Comparison of ENCODE assay signal across 8 cellular contexts in the genomic region with DNA sequence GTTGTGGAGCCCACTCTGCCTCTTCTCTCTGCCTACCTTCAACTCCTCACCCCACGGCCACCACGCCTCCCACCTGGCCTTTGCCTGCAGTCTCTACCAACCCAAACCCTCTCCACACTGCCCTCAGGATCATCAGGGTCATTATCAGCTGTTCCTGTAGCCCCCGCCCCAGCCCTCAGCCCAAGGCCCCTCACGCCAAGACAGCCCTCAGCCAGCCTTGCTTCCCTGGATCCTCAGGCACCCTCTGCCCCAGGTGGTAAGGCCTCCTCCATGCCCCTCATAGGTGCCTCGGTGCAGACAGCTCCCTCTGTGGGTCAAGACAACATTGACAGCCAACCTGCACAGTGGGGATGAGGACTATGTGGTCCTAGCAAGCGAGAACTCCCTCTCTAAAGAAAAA. TPM values are rescaled to one million over a fixed set of nuclear protein-coding genes. Genes with fewer than 3 reads are reported as not detected.
DNase-seq lines count a peak whose midpoint lies in the region; ATAC-seq and TF ChIP-seq lines count a peak whose summit lies in the region.

No MANE protein-coding gene starts in this region.

- H3K27ac ChIP-seq in OCI-LY7 (ENCODE audit: low read depth, low read length, poor library complexity, severe bottlenecking) (peak overlapping the region; percentile 95), angular gyrus (ENCODE audit: low read depth, low read length) (peak overlapping the region; percentile 48)

- H3K4me2 ChIP-seq in OCI-LY7 (ENCODE audit: low read length), result peak overlapping the region; percentile 99

- DNase-seq in OCI-LY7 (ENCODE audit: low spot score), result peak; percentile 85
- DNase-seq in NCI-H345 (lab: John Stamatoyannopoulos, UW), result no peak
- DNase-seq in NCI-H510A (lab: John Stamatoyannopoulos, UW), result no peak
- DNase-seq in AG08395 (ENCODE audit: low spot score), result no peak

- TF ChIP-seq CTCF in GM12872 (IDR thresholded peaks at IDR 0.05; ENCODE audit: insufficient read depth, low read depth, low read length), result peak; percentile 75
- peak; percentile 87 for TF ChIP-seq CTCF in OCI-LY7 (conservative IDR thresholded peaks at IDR 0.05; ENCODE audit: low read length)

- H3K4me3 ChIP-seq in OCI-LY7 (ENCODE audit: low read depth, low read length, poor library complexity, severe bottlenecking), result peak overlapping the region; percentile 96
- H3K4me3 ChIP-seq in mucosa of stomach (ENCODE audit: low read length), result no peak overlapping the region

- H3K4me1 ChIP-seq in OCI-LY7 (ENCODE audit: insufficient read depth, low read length, poor library complexity, severe bottlenecking), result peaks cover 61% of the 10 kb centered on the region
- H3K4me1 ChIP-seq in mucosa of stomach (ENCODE audit: control insufficient read depth, insufficient read depth, low read length), result peaks cover 59% of the 10 kb centered on the region

- H3K79me2 ChIP-seq in OCI-LY7 (ENCODE audit: insufficient read depth, low read depth, low read length), result peaks cover 49% of the 10 kb centered on the region

- H4K20me1 ChIP-seq in OCI-LY7 (ENCODE audit: insufficient read depth, low read length), result peaks cover 6% of the 10 kb centered on the region; the same call in 1 of the 2 replicates

- no peak for ATAC-seq in HG02938 (IDR thresholded peaks at IDR 0.05; ENCODE audit: unreplicated experiment)

- CTCF ChIA-PET in OCI-LY7 (lab: Charles Lee; ENCODE audit: unreplicated experiment), result interaction anchor here (0.6 to 0.9 kb wide), 2 partner anchors 25 to 49 kb away, joined by 3 to 4 read pairs; no protein-coding TSS in a partner anchor

- peaks cover 22% of the 10 kb centered on the region; the same call in 1 of the 2 replicates for H3K36me3 ChIP-seq in OCI-LY7 (ENCODE audit: insufficient read depth, low read length)
- no peaks in the 10 kb centered on the region for H3K36me3 ChIP-seq in mucosa of stomach (ENCODE audit: control insufficient read depth, insufficient read depth, low read length)

- H3K9me3 ChIP-seq in OCI-LY7 (ENCODE audit: low read length) (no peaks in the 10 kb centered on the region), mucosa of stomach (ENCODE audit: control insufficient read depth, low read length) (no peaks in the 10 kb centered on the region)

- H3K27me3 ChIP-seq in mucosa of stomach (ENCODE audit: control insufficient read depth, insufficient read depth, low read length), result no peaks in the 10 kb centered on the region

- POLR2A ChIA-PET in OCI-LY7 (lab: Charles Lee), result interaction anchor here (0.5 kb wide), 1 partner anchor 143 kb away, joined by 3 read pairs; no protein-coding TSS in a partner anchor

- no TSS peak for BruUV-seq in OCI-LY7 (replicated peaks; lab: Mats Ljungman, UMichigan)

- H3K9ac ChIP-seq in mucosa of stomach (ENCODE audit: low read length), result peak overlapping the region; percentile 64

- intact Hi-C loops in OCI-LY7 (cut with micrococcal nuclease; ENCODE audit: unreplicated experiment), result loop anchor here (5.0 to 10.0 kb wide), 2 partner anchors 228 to 281 kb away; a partner anchor contains a TSS

- no peaks in the 10 kb centered on the region for H3K9me2 ChIP-seq in OCI-LY7 (ENCODE audit: insufficient read depth, low read length)

- H2AFZ ChIP-seq in OCI-LY7 (ENCODE audit: low read length), result no peak overlapping the region

RNA-seq across cellular contexts. Expression of a gene that starts 1.7 kb away (rescaled TPM):
- 134 and 177 TPM in 2 replicates for total RNA-seq in OCI-LY7 (2014; rRNA removed; shearing (Covaris generic))
- total RNA-seq in OCI-LY7 (2022), result 160 and 181 TPM in 2 replicates

RNA-seq across cellular contexts. Expression of a gene that starts 8.3 kb away (rescaled TPM):
- 2.7 and 4.3 TPM in 2 replicates for total RNA-seq in OCI-LY7 (2014; rRNA removed; shearing (Covaris generic))
- 7.0 and 7.9 TPM in 2 replicates for total RNA-seq in OCI-LY7 (2022)

RNA-seq across cellular contexts. Expression of a gene that starts 13.6 kb away (rescaled TPM):
- not detected in 2 replicates for total RNA-seq in OCI-LY7 (2014; rRNA removed; shearing (Covaris generic))
- 0.53 and 0.74 TPM in 2 replicates for total RNA-seq in OCI-LY7 (2022)

RNA-seq across cellular contexts. Expression of a gene that starts 34.4 kb away (rescaled TPM):
- total RNA-seq in OCI-LY7 (2014; rRNA removed; shearing (Covaris generic)), result 37.8 and 50.7 TPM in 2 replicates
- total RNA-seq in OCI-LY7 (2022), result 49.2 and 49.8 TPM in 2 replicates

RNA-seq across cellular contexts. Expression of a gene that starts 34.9 kb away (rescaled TPM):
- 129 and 151 TPM in 2 replicates for total RNA-seq in OCI-LY7 (2014; rRNA removed; shearing (Covaris generic))
- total RNA-seq in OCI-LY7 (2022), result 124 and 126 TPM in 2 replicates
